21 cellular contexts compared by ENCODE assay signal in the genomic region with DNA sequence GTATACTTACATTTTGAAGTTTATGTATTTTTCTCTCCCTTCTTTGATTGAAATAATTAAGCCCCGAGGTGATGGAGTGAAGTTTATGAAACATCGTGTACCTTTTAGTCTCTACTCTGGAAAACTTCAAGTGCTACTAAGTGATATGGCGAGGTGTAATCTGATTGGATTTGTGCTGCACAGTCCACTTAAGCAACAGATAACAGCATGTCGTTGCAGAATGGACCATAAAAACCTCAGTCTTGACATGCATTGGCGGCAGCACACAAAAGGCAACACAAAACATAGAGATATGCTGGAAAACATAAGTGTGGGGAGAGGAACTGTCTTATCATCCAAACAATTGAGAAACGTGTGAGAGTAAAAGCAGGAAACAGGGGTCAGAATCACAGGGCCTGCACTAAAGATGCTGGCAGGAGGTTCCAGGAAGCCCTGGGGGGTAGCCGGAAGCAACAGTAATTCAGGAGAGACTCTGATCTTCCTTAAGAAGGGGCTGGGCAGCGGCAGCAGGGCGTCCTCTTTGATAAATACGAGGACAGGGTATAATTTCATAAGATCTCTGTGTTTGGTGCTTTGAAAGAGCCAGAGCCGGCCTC.
DNase-seq lines count a peak whose midpoint lies in the region; FAIRE-seq and TF ChIP-seq lines count a peak whose summit lies in the region.
"Had no signal": no experiment of that assay in that cellular context is flagged by ENCODE, and none has a peak within 500 bp of the region (broad histone marks: within the 10 kb centered on the region; RNA-seq: fewer than 3 reads in every experiment).

No MANE protein-coding gene starts in this region.

- H3K23ac ChIP-seq in neuronal stem cell (ENCODE audit: low read depth, low read length, poor library complexity): no peak overlapping the region

- H3K14ac ChIP-seq in neuronal stem cell (ENCODE audit: low read length): no peak overlapping the region

- no peak overlapping the region for H3K4ac ChIP-seq in neuronal stem cell (ENCODE audit: low read length)

- no peak overlapping the region for H2BK120ac ChIP-seq in neuronal stem cell (ENCODE audit: low read depth, low read length)

- H3K36me3 ChIP-seq in neuronal stem cell (replicated peaks in 1 of 2; ENCODE audit: control insufficient read depth in 2 of 2, insufficient read depth in 2 of 2, low read length in 2 of 2) (peaks cover 0 to 2% of the 10 kb centered on the region in 2 donors), kidney (ENCODE audit: control insufficient read depth in 1 of 2, insufficient read depth in 2 of 2, low read length in 2 of 2) (peaks cover 33 to 67% of the 10 kb centered on the region in 2 donors)
- H3K36me3 ChIP-seq: prostate gland had no signal

- H4K91ac ChIP-seq in neuronal stem cell (ENCODE audit: low read depth, low read length, poor library complexity): no peak overlapping the region

- H3K9ac ChIP-seq in neuronal stem cell (ENCODE audit: low read depth, low read length, poor library complexity) (no peak overlapping the region), kidney (ENCODE audit: low read length in 2 of 2) (no peak overlapping the region)

- no peak overlapping the region for H2AK5ac ChIP-seq in neuronal stem cell (ENCODE audit: low read depth, low read length)

- H2BK5ac ChIP-seq in neuronal stem cell (ENCODE audit: low read length): no peak overlapping the region

- H3K79me1 ChIP-seq in neuronal stem cell (ENCODE audit: low read depth, low read length): no peaks in the 10 kb centered on the region

- DNase-seq in NCI-H345 (lab: John Stamatoyannopoulos, UW) (peak; percentile 12), NCI-H345 treated with DMSO at 0.1 percent for 48 hours (lab: John Stamatoyannopoulos, UW; ENCODE audit: unreplicated experiment) (no peak), SK-N-DZ (ENCODE audit: low spot score) (peak; percentile 41), fibroblast of pulmonary artery (ENCODE audit: low read depth) (peak; percentile 84), neuronal stem cell (ENCODE audit: low spot score) (no peak), RPMI8226 (no peak), kidney (no peak), foreskin fibroblast (no peak)
- DNase-seq: 8988T; activated CD4-positive, alpha-beta T cell treated with anti-CD3 and anti-CD28 coated beads, Interleukin-2, amount 10 ng/mL, durations not matched to agents 7 days and 5 days; activated naive CD8-positive, alpha-beta T cell treated with anti-CD3 and anti-CD28 coated beads, Interleukin-2, amount 50 U/mL, for 24 hours; activated T-cell treated with anti-CD3 and anti-CD28 coated beads, Interleukin-2, amount 50 U/mL, for 48 hours; CD4-positive, alpha-beta T cell; MV-4-11; NCI-H1436 treated with DMSO at 0.1 percent for 48 hours; NCI-H524 treated with DMSO at 0.1 percent for 48 hours; stimulated activated naive CD8-positive, alpha-beta T cell treated with anti-CD3 and anti-CD28 coated beads, Interleukin-15, Interleukin-2, amounts not matched to agents 100 U/mL and 50 U/mL, for 24 hours; T-helper 1 cell had no signal

- H2BK12ac ChIP-seq in neuronal stem cell (ENCODE audit: low read length): no peak overlapping the region

- H2BK15ac ChIP-seq in neuronal stem cell (ENCODE audit: low read length): no peak overlapping the region

- H3K27ac ChIP-seq in neuronal stem cell (replicated peaks; ENCODE audit: low read length) (no peak overlapping the region), kidney (ENCODE audit: low read depth in 2 of 2, low read length in 2 of 2) (no peak overlapping the region)

- H3K27me3 ChIP-seq in neuronal stem cell (ENCODE audit: control insufficient read depth in 3 of 3, insufficient read depth in 3 of 3, low read depth in 1 of 3, low read length in 3 of 3): no peaks in the 10 kb centered on the region

- H4K8ac ChIP-seq in neuronal stem cell (ENCODE audit: low read depth, low read length): no peak overlapping the region

- H3K18ac ChIP-seq in neuronal stem cell (ENCODE audit: low read length): no peak overlapping the region

- no peak overlapping the region for H3K4me3 ChIP-seq in fibroblast of pulmonary artery (replicated peaks; ENCODE audit: low read depth, low read length)
- H3K4me3 ChIP-seq in neuronal stem cell (ENCODE audit: low read length in 2 of 2): no peak overlapping the region
- H3K4me3 ChIP-seq in kidney (ENCODE audit: low read length in 2 of 2): no peak overlapping the region
- no peak overlapping the region for H3K4me3 ChIP-seq in foreskin fibroblast (ENCODE audit: low read depth in 1 of 2, low read length in 2 of 2)
- H3K4me3 ChIP-seq: prostate gland had no signal

- FAIRE-seq in kidney (lab: Jason Lieb, UNC): no peak
- FAIRE-seq: GM12892, H1 had no signal

- no CpG with 5 or more reads among the region's 11 CpGs for WGBS in neuronal stem cell (ENCODE audit: extremely low coverage in 2 of 2, insufficient read length in 2 of 2, insufficient replicate concordance in 1 of 2), 2 donors

- H2AFZ ChIP-seq in neuronal stem cell (ENCODE audit: low read length): peak overlapping the region; percentile 71

- peaks cover 0 to 2% of the 10 kb centered on the region in 2 donors for H3K9me3 ChIP-seq in neuronal stem cell (replicated peaks in 1 of 2; ENCODE audit: control insufficient read depth in 2 of 2, insufficient read depth in 1 of 2, low read depth in 1 of 2, low read length in 2 of 2)
- no peaks in the 10 kb centered on the region for H3K9me3 ChIP-seq in kidney (ENCODE audit: control insufficient read depth in 1 of 2, low read length in 2 of 2)
- H3K9me3 ChIP-seq: prostate gland had no signal

- H3K4me1 ChIP-seq in neuronal stem cell (ENCODE audit: control insufficient read depth in 2 of 2, insufficient read depth in 1 of 2, low read depth in 1 of 2, low read length in 2 of 2): peaks cover 8% of the 10 kb centered on the region in 2 donors
- peaks cover 0 to 8% of the 10 kb centered on the region in 2 donors for H3K4me1 ChIP-seq in kidney (ENCODE audit: control insufficient read depth in 1 of 2, insufficient read depth in 1 of 2, low read depth in 1 of 2, low read length in 2 of 2)

- intact Hi-C loops in kidney (cut with DNase I): no loop called here

- TF ChIP-seq CTCF in fibroblast of pulmonary artery (IDR thresholded peaks at IDR 0.05; ENCODE audit: low read length, missing control alignments) (no peak), kidney (IDR thresholded peaks at IDR 0.05; ENCODE audit: borderline replicate concordance, extremely low read depth, insufficient read depth) (no peak), foreskin fibroblast (IDR thresholded peaks at IDR 0.05; ENCODE audit: low read depth, low read length) (no peak)

- no peak overlapping the region for H3K4me2 ChIP-seq in neuronal stem cell (ENCODE audit: insufficient read depth, low read length, poor library complexity, severe bottlenecking)

Comparison
In these comparisons a context has a peak if more than half of its experiments do, and no peak if none do; other contexts are left out.
1. DNase-seq: peak in NCI-H345 (single experiment), SK-N-DZ (single experiment) and fibroblast of pulmonary artery (single experiment); none in NCI-H345 treated with DMSO at 0.1 percent for 48 hours (single experiment), neuronal stem cell (single experiment), RPMI8226 (single experiment), kidney (single experiment) and foreskin fibroblast (0 of 2).